In genomic region chr7:39642896-39643295, GRCh38 we compare ENCODE assay signal across 2 cellular contexts.
TF ChIP-seq lines count a peak whose summit lies in the region.

No MANE protein-coding gene starts in this region.

TF ChIP-seq in GM23338, 12 proteins besides CTCF, POLR2A, EP300 and RAD21 (continued from another document):
- TF ChIP-seq ZNF462 (CRISPR knock-in tag; IDR thresholded peaks at IDR 0.05) (no peak), ETS1 (IDR thresholded peaks at IDR 0.05) (no peak), EZH2 (IDR thresholded peaks at IDR 0.05; ENCODE audit: low read depth, unreplicated experiment) (no peak), CREB1 (CRISPR knock-in tag; IDR thresholded peaks at IDR 0.05; ENCODE audit: low read depth) (no peak), POLR2AphosphoS5 (IDR thresholded peaks at IDR 0.05; ENCODE audit: low read depth) (no peak), NANOG (IDR thresholded peaks at IDR 0.05; ENCODE audit: borderline replicate concordance) (no peak), ZNF331 (CRISPR knock-in tag; IDR thresholded peaks at IDR 0.05; ENCODE audit: low read depth) (no peak), REST (IDR thresholded peaks at IDR 0.05; ENCODE audit: unreplicated experiment) (no peak), STAT1 (IDR thresholded peaks at IDR 0.05; ENCODE audit: unreplicated experiment) (no peak), EZH2phosphoT487 (IDR thresholded peaks at IDR 0.05; ENCODE audit: unreplicated experiment) (no peak)

TF ChIP-seq in IMR-90, 13 proteins besides CTCF, POLR2A, EP300 and RAD21 (continued from another document):
- TF ChIP-seq ELK1 (IDR thresholded peaks at IDR 0.05; ENCODE audit: borderline replicate concordance, low read depth, low read length) (no peak), USF2 (IDR thresholded peaks at IDR 0.05; ENCODE audit: low read depth, low read length) (no peak), MAFK (IDR thresholded peaks at IDR 0.05; ENCODE audit: low read depth, low read length) (no peak), BHLHE40 (IDR thresholded peaks at IDR 0.05; ENCODE audit: low read depth, low read length) (no peak)
